ENCODE assay signal across 30 cellular contexts in the genomic region with DNA sequence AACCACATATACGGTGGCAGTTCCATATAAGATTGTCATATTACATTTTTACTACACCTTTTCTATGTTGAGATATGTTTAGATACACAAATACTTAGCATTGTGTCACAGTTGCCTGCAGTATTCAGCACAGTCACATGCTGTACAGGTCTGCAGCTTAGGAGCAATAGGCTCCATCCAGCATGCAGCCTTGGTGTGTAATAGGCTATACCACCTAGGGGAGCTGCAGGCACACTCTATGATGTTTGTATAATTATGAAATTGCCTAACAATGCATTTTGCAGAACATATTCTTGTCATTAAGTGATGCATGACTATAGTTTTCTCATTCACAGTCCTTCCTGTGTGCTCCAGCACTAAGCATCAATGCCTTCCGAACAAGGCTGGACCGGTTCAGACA.
DNase-seq lines count a peak whose midpoint lies in the region; ATAC-seq, FAIRE-seq and TF ChIP-seq lines count a peak whose summit lies in the region.
"Had no signal": no experiment of that assay in that cellular context is flagged by ENCODE, and none has a peak within 500 bp of the region (broad histone marks: within the 10 kb centered on the region; RNA-seq: fewer than 3 reads in every experiment).

No MANE protein-coding gene starts in this region.

- H3K4me3 ChIP-seq in A549 (no peak overlapping the region), RWPE2 (ENCODE audit: severe bottlenecking) (no peak overlapping the region)
- H3K4me3 ChIP-seq: BLaER1, GM12878, K562, MG63, PC-9, SK-N-MC had no signal

- H3K36me3 Mint-ChIP-seq in CD14-positive monocyte (peaks cover 3 to 16% of the 10 kb centered on the region in 2 donors), osteocyte (ENCODE audit: unreplicated experiment) (no peaks in the 10 kb centered on the region)
- H3K36me3 Mint-ChIP-seq in effector memory CD8-positive, alpha-beta T cell (ENCODE audit: insufficient read depth), result no peaks in the 10 kb centered on the region

- no peak for TF ChIP-seq RAD21 in A549 (conservative IDR thresholded peaks at IDR 0.05 in 1 of 2, IDR thresholded peaks at IDR 0.05 in 1 of 2)

- FAIRE-seq in A549 (lab: Jason Lieb, UNC), result no peak
- FAIRE-seq: GM12878, HepG2, K562 had no signal

- no peak overlapping the region for H3K4me3 Mint-ChIP-seq in CD14-positive monocyte
- H3K4me3 Mint-ChIP-seq in osteocyte (ENCODE audit: unreplicated experiment), result no peak overlapping the region
- H3K4me3 Mint-ChIP-seq in effector memory CD8-positive, alpha-beta T cell, result no peak overlapping the region
- H3K4me3 Mint-ChIP-seq: CD4-positive, alpha-beta memory T cell had no signal

- peaks cover 11% of the 10 kb centered on the region for H3K27me3 ChIP-seq in RWPE2 (ENCODE audit: insufficient read depth, poor library complexity, severe bottlenecking)
- H3K27me3 ChIP-seq: BLaER1, MG63 had no signal

- POLR2A ChIA-PET in A549 (lab: Yijun Ruan, JAX), result no interaction called here

- peak; percentile 40 to 62; a peak in 2 of 6 replicates for ATAC-seq in A549
- ATAC-seq in RWPE2 (ENCODE audit: low read depth), result 0 out of 3 replicates have a peak, but pooled peaks have one; percentile 35
- ATAC-seq in GM21423 (IDR thresholded peaks at IDR 0.05; ENCODE audit: unreplicated experiment), result no peak
- no peak for ATAC-seq in effector memory CD8-positive, alpha-beta T cell (replicated peaks)
- ATAC-seq: GM12878, HepG2, K562 had no signal

- H3K36me3 ChIP-seq in RWPE2 (ENCODE audit: low read depth), result no peaks in the 10 kb centered on the region
- H3K36me3 ChIP-seq: BLaER1, MG63 had no signal

- 90% methylated on average over 3 of the region's 3 CpGs for WGBS in A549 (ENCODE audit: missing lambda C conversion rate)

- DNase-seq in A549 (ENCODE audit: low read depth in 1 of 2, low spot score in 1 of 2) (no peak), CD14-positive monocyte (ENCODE audit: low spot score) (peak; percentile 43), RWPE2 (ENCODE audit: low spot score) (no peak), osteocyte (ENCODE audit: extremely low spot score, unreplicated experiment) (peak; percentile 40), cerebellar cortex (ENCODE audit: low spot score) (no peak)
- DNase-seq in effector memory CD8-positive, alpha-beta T cell, result no peak
- DNase-seq: Caco-2; CD4-positive, alpha-beta memory T cell; DMS 273 treated with DMSO at 0.1 percent for 48 hours; DMS79 treated with DMSO at 0.1 percent for 48 hours; GOT3; HCEC 1CT; MG63; NCI-H1105 treated with DMSO at 0.1 percent for 48 hours; NCI-H2081; NCI-H2171; NCI-H345; NCI-H524; NCI-H774; PC-9; RPMI8226; SHP77 treated with DMSO at 0.1 percent for 48 hours; SW 1271 had no signal

- H3K4me1 Mint-ChIP-seq in CD14-positive monocyte (peaks cover 46% of the 10 kb centered on the region), osteocyte (ENCODE audit: unreplicated experiment) (no peaks in the 10 kb centered on the region)
- H3K4me1 Mint-ChIP-seq in effector memory CD8-positive, alpha-beta T cell (ENCODE audit: low read depth in 2 of 2), result peaks cover 0 to 3% of the 10 kb centered on the region in 2 donors
- H3K4me1 Mint-ChIP-seq: CD4-positive, alpha-beta memory T cell had no signal

- H3K27ac Mint-ChIP-seq in CD14-positive monocyte, result peak overlapping the region in 1 of 7 donors; percentile 35
- H3K27ac Mint-ChIP-seq in osteocyte (ENCODE audit: unreplicated experiment), result no peak overlapping the region
- no peak overlapping the region for H3K27ac Mint-ChIP-seq in effector memory CD8-positive, alpha-beta T cell

- intact Hi-C loops in CD14-positive monocyte (cut with micrococcal nuclease), result loop anchor here (5.0 kb wide), 1 partner anchor 101 kb away; no protein-coding TSS in a partner anchor

- CTCF ChIA-PET in A549 (lab: Yijun Ruan, JAX), result no interaction called here

- H3K27ac ChIP-seq in A549 (no peak overlapping the region), RWPE2 (ENCODE audit: poor library complexity, severe bottlenecking) (no peak overlapping the region)
- H3K27ac ChIP-seq: BLaER1, HL-60, PC-9, SK-N-MC had no signal

- no peaks in the 10 kb centered on the region for H3K4me1 ChIP-seq in A549
- H3K4me1 ChIP-seq in RWPE2 (ENCODE audit: insufficient read depth, poor library complexity, severe bottlenecking), result no peaks in the 10 kb centered on the region
- H3K4me1 ChIP-seq: Caco-2 had no signal

- no peak for TF ChIP-seq EP300 in A549 (IDR thresholded peaks at IDR 0.05)

- TF ChIP-seq POLR2A in A549 (IDR thresholded peaks at IDR 0.05; ENCODE audit: low read length), result no peak

- H3K9me3 Mint-ChIP-seq in CD14-positive monocyte, result peaks cover 3 to 9% (median 7%) of the 10 kb centered on the region in 7 donors
- peaks cover 7% of the 10 kb centered on the region for H3K9me3 Mint-ChIP-seq in osteocyte (ENCODE audit: unreplicated experiment)
- peaks cover 0 to under 1% of the 10 kb centered on the region in 2 donors for H3K9me3 Mint-ChIP-seq in effector memory CD8-positive, alpha-beta T cell

- H3K9me3 ChIP-seq in A549 (peaks cover 3% of the 10 kb centered on the region; the same call in 2 of the 3 replicates), RWPE2 (ENCODE audit: severe bottlenecking) (no peaks in the 10 kb centered on the region)
- H3K9me3 ChIP-seq: Caco-2, MG63 had no signal

- H3K4me2 ChIP-seq in A549, result no peak overlapping the region
- H3K4me2 ChIP-seq: BLaER1, PC-9 had no signal

- TF ChIP-seq CTCF in A549 (IDR thresholded peaks at IDR 0.05) (no peak), CD14-positive monocyte (IDR thresholded peaks at IDR 0.05) (peak; percentile 39), RWPE2 (IDR thresholded peaks at IDR 0.05; ENCODE audit: poor library complexity, severe bottlenecking) (no peak), osteocyte (IDR thresholded peaks at IDR 0.05) (no peak)

- H3K27me3 Mint-ChIP-seq in CD14-positive monocyte (ENCODE audit: low read depth in 3 of 3), result peaks cover 5 to 15% (median 12%) of the 10 kb centered on the region in 3 donors
- H3K27me3 Mint-ChIP-seq in osteocyte (ENCODE audit: unreplicated experiment), result peaks cover 13% of the 10 kb centered on the region
- H3K27me3 Mint-ChIP-seq in effector memory CD8-positive, alpha-beta T cell, result peaks cover 40 to 50% of the 10 kb centered on the region in 2 donors

TF ChIP-seq in A549, 52 proteins besides CTCF, POLR2A, EP300 and RAD21:
- TF ChIP-seq ZC3H11A (IDR thresholded peaks at IDR 0.05), result no peak
- no peak for TF ChIP-seq JUN (IDR thresholded peaks at IDR 0.05)
- no peak for TF ChIP-seq MYC (IDR thresholded peaks at IDR 0.05; ENCODE audit: borderline replicate concordance, low read length)
- no peak for TF ChIP-seq CHD2 (IDR thresholded peaks at IDR 0.05; ENCODE audit: low read length, partially characterized antibody)
- no peak for TF ChIP-seq JUNB (IDR thresholded peaks at IDR 0.05)
- no peak for TF ChIP-seq ESRRA (IDR thresholded peaks at IDR 0.05; ENCODE audit: borderline replicate concordance, low read length)
- TF ChIP-seq EHF (CRISPR knock-in tag; IDR thresholded peaks at IDR 0.05), result no peak
- TF ChIP-seq, protein P1, sequence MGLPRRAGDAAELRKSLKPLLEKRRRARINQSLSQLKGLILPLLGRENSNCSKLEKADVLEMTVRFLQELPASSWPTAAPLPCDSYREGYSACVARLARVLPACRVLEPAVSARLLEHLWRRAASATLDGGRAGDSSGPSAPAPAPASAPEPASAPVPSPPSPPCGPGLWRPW (IDR thresholded peaks at IDR 0.05), result no peak
- TF ChIP-seq POLR2AphosphoS2 (conservative IDR thresholded peaks at IDR 0.05; ENCODE audit: low read length), result no peak
- no peak for TF ChIP-seq FOSB (CRISPR knock-in tag; IDR thresholded peaks at IDR 0.05)
- TF ChIP-seq HDAC2 (IDR thresholded peaks at IDR 0.05), result no peak
- TF ChIP-seq NPAS2 (CRISPR knock-in tag; IDR thresholded peaks at IDR 0.05; ENCODE audit: borderline replicate concordance), result no peak
- no peak for TF ChIP-seq ZNF302 (CRISPR knock-in tag; IDR thresholded peaks at IDR 0.05)
- no peak for TF ChIP-seq ZFP36 (IDR thresholded peaks at IDR 0.05; ENCODE audit: borderline replicate concordance, partially characterized antibody)
- TF ChIP-seq, protein P2, sequence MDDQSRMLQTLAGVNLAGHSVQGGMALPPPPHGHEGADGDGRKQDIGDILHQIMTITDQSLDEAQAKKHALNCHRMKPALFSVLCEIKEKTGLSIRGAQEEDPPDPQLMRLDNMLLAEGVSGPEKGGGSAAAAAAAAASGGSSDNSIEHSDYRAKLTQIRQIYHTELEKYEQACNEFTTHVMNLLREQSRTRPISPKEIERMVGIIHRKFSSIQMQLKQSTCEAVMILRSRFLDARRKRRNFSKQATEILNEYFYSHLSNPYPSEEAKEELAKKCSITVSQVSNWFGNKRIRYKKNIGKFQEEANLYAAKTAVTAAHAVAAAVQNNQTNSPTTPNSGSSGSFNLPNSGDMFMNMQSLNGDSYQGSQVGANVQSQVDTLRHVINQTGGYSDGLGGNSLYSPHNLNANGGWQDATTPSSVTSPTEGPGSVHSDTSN (IDR thresholded peaks at IDR 0.05), result no peak

Comparison
In these comparisons a context has a peak if more than half of its experiments do, and no peak if none do; other contexts are left out.
1. ATAC-seq: peak in A549 (2 of 2) and RWPE2 (single experiment); none in GM21423 (single experiment) and effector memory CD8-positive, alpha-beta T cell (single experiment).
2. DNase-seq: peak in CD14-positive monocyte (single experiment) and osteocyte (single experiment); none in A549 (0 of 2), RWPE2 (single experiment), cerebellar cortex (single experiment) and effector memory CD8-positive, alpha-beta T cell (0 of 3).